Comparison of ENCODE assay signal across 22 cellular contexts in genomic region chr14:31960039-31960438, GRCh38.
DNase-seq lines count a peak whose midpoint lies in the region; ATAC-seq, FAIRE-seq and TF ChIP-seq lines count a peak whose summit lies in the region.
"Had no signal": no experiment of that assay in that cellular context is flagged by ENCODE, and none has a peak within 500 bp of the region (broad histone marks: within the 10 kb centered on the region; RNA-seq: fewer than 3 reads in every experiment).

No MANE protein-coding gene starts in this region.

- H3K9ac ChIP-seq in astrocyte (ENCODE audit: low read length) (no peak overlapping the region), neuronal stem cell (ENCODE audit: low read depth, low read length, poor library complexity) (no peak overlapping the region), mesendoderm (ENCODE audit: low read length) (no peak overlapping the region)
- H3K9ac ChIP-seq: BLaER1 had no signal

- H3K4me3 Mint-ChIP-seq in GM23338 (no peak overlapping the region), astrocyte (ENCODE audit: unreplicated experiment) (no peak overlapping the region)
- H3K4me3 Mint-ChIP-seq: B cell; CD4-positive, CD25-positive, alpha-beta regulatory T cell; CD8-positive, alpha-beta memory T cell had no signal

- H3K18ac ChIP-seq in neuronal stem cell (ENCODE audit: low read length) (no peak overlapping the region), mesendoderm (ENCODE audit: low read length) (no peak overlapping the region)

- H2AK5ac ChIP-seq in neuronal stem cell (ENCODE audit: low read depth, low read length) (no peak overlapping the region), mesendoderm (ENCODE audit: low read length) (no peak overlapping the region)

- H3K9me2 ChIP-seq in GM23338 (ENCODE audit: insufficient read depth), result no peaks in the 10 kb centered on the region

- H3K79me1 ChIP-seq in neuronal stem cell (ENCODE audit: low read depth, low read length) (no peaks in the 10 kb centered on the region), mesendoderm (ENCODE audit: low read length) (no peaks in the 10 kb centered on the region)

- H3K27me3 Mint-ChIP-seq in GM23338 (ENCODE audit: insufficient read depth, low read depth, poor library complexity), result peaks cover under 1% of the 10 kb centered on the region
- no peaks in the 10 kb centered on the region for H3K27me3 Mint-ChIP-seq in astrocyte (ENCODE audit: low read depth, unreplicated experiment)

- H2BK5ac ChIP-seq in neuronal stem cell (ENCODE audit: low read length), result no peak overlapping the region
- H2BK5ac ChIP-seq in mesendoderm (ENCODE audit: low read length), result no peak overlapping the region

- H3K36me3 ChIP-seq in GM23338 (ENCODE audit: insufficient read depth) (no peaks in the 10 kb centered on the region), astrocyte (ENCODE audit: insufficient read depth, low read length) (no peaks in the 10 kb centered on the region), neuronal stem cell (replicated peaks in 1 of 2; ENCODE audit: control insufficient read depth in 2 of 2, insufficient read depth in 2 of 2, low read length in 2 of 2) (no peaks in the 10 kb centered on the region), HAP-1 (replicated peaks) (no peaks in the 10 kb centered on the region), mesendoderm (ENCODE audit: control insufficient read depth, insufficient read depth, low read length) (no peaks in the 10 kb centered on the region)
- H3K36me3 ChIP-seq: BLaER1 had no signal

- ATAC-seq in GM23338, result no peak
- ATAC-seq: HCT116 had no signal

- no peaks in the 10 kb centered on the region for H3K4me1 ChIP-seq in GM23338 (ENCODE audit: insufficient read depth)
- H3K4me1 ChIP-seq in astrocyte (ENCODE audit: insufficient read depth, low read length), result peaks cover 2% of the 10 kb centered on the region
- H3K4me1 ChIP-seq in neuronal stem cell (ENCODE audit: control insufficient read depth in 2 of 2, insufficient read depth in 1 of 2, low read depth in 1 of 2, low read length in 2 of 2), result peaks cover 0 to 13% of the 10 kb centered on the region in 2 donors
- peaks cover 10% of the 10 kb centered on the region for H3K4me1 ChIP-seq in HAP-1
- peaks cover 2% of the 10 kb centered on the region for H3K4me1 ChIP-seq in mesendoderm (ENCODE audit: control insufficient read depth, low read depth, low read length)
- H3K4me1 ChIP-seq: Caco-2 had no signal

- H3K9me3 ChIP-seq in astrocyte (ENCODE audit: insufficient read depth, low read depth, low read length), result no peaks in the 10 kb centered on the region
- peaks cover 0 to 7% of the 10 kb centered on the region in 2 donors for H3K9me3 ChIP-seq in neuronal stem cell (replicated peaks in 1 of 2; ENCODE audit: control insufficient read depth in 2 of 2, insufficient read depth in 1 of 2, low read depth in 1 of 2, low read length in 2 of 2)
- H3K9me3 ChIP-seq in HAP-1, result no peaks in the 10 kb centered on the region

- H2BK15ac ChIP-seq in neuronal stem cell (ENCODE audit: low read length) (no peak overlapping the region), mesendoderm (replicated peaks; ENCODE audit: low read depth) (no peak overlapping the region)

- FAIRE-seq in astrocyte (lab: Jason Lieb, UNC), result no peak
- FAIRE-seq: G401.6, GM12892, GM19239, H54 had no signal

- H3K9me3 Mint-ChIP-seq in GM23338, result peaks cover 28% of the 10 kb centered on the region
- H3K9me3 Mint-ChIP-seq in astrocyte (ENCODE audit: unreplicated experiment), result peaks cover 9% of the 10 kb centered on the region

- H2BK120ac ChIP-seq in neuronal stem cell (ENCODE audit: low read depth, low read length), result no peak overlapping the region
- H2BK120ac ChIP-seq in mesendoderm (ENCODE audit: low read depth, low read length), result no peak overlapping the region

- no peak overlapping the region for H3K14ac ChIP-seq in neuronal stem cell (ENCODE audit: low read length)

- H4K91ac ChIP-seq in neuronal stem cell (ENCODE audit: low read depth, low read length, poor library complexity), result no peak overlapping the region

- DNase-seq in COLO829 (ENCODE audit: low spot score) (peak; percentile 19), GM23338 (ENCODE audit: low spot score) (no peak), astrocyte (ENCODE audit: low read depth) (peak; percentile 29), neuronal stem cell (ENCODE audit: low spot score) (no peak), NCI-H2081 treated with DMSO at 0.1 percent for 48 hours (lab: John Stamatoyannopoulos, UW) (no peak), HAP-1 (ENCODE audit: low spot score in 2 of 2) (no peak), HCEC 1CT (no peak), mesendoderm (no peak)
- DNase-seq: Caco-2; CD4-positive, CD25-positive, alpha-beta regulatory T cell; CD8-positive, alpha-beta memory T cell; DMS153; DND-41; GOT3 had no signal

- H3K4me1 Mint-ChIP-seq in GM23338 (no peaks in the 10 kb centered on the region; the same call in 2 of the 3 replicates), astrocyte (ENCODE audit: low read depth, unreplicated experiment) (peaks cover 16% of the 10 kb centered on the region)
- H3K4me1 Mint-ChIP-seq: B cell; CD8-positive, alpha-beta memory T cell had no signal

- H3K23ac ChIP-seq in neuronal stem cell (ENCODE audit: low read depth, low read length, poor library complexity) (no peak overlapping the region), mesendoderm (ENCODE audit: low read length) (no peak overlapping the region)

- H3K56ac ChIP-seq in mesendoderm (ENCODE audit: low read length), result no peak overlapping the region

- H2AFZ ChIP-seq in GM23338 (peak overlapping the region; percentile 21; the same call in 1 of the 2 replicates), astrocyte (ENCODE audit: low read depth, low read length) (no peak overlapping the region), neuronal stem cell (ENCODE audit: low read length) (no peak overlapping the region)

- H3K27me3 ChIP-seq in GM23338 (ENCODE audit: insufficient read depth), result no peaks in the 10 kb centered on the region
- H3K27me3 ChIP-seq in astrocyte (ENCODE audit: insufficient read depth, low read length), result no peaks in the 10 kb centered on the region
- H3K27me3 ChIP-seq in neuronal stem cell (ENCODE audit: control insufficient read depth in 3 of 3, insufficient read depth in 3 of 3, low read depth in 1 of 3, low read length in 3 of 3), result no peaks in the 10 kb centered on the region
- no peaks in the 10 kb centered on the region for H3K27me3 ChIP-seq in HAP-1 (ENCODE audit: low read depth)
- H3K27me3 ChIP-seq in mesendoderm (ENCODE audit: insufficient read depth, low read length, poor library complexity), result no peaks in the 10 kb centered on the region
- H3K27me3 ChIP-seq: BLaER1 had no signal

- TF ChIP-seq CTCF in GM23338 (conservative IDR thresholded peaks at IDR 0.05; ENCODE audit: low read depth in 2 of 2) (no peak), astrocyte (IDR thresholded peaks at IDR 0.05; ENCODE audit: insufficient read depth, low read depth, low read length) (no peak)

- H3K4me2 ChIP-seq in GM23338 (no peak overlapping the region), astrocyte (ENCODE audit: low read length) (no peak overlapping the region), neuronal stem cell (ENCODE audit: insufficient read depth, low read length, poor library complexity, severe bottlenecking) (no peak overlapping the region), mesendoderm (ENCODE audit: low read length) (no peak overlapping the region)
- H3K4me2 ChIP-seq: BLaER1 had no signal

- H3K4ac ChIP-seq in neuronal stem cell (ENCODE audit: low read length), result no peak overlapping the region
- H3K4ac ChIP-seq in mesendoderm (ENCODE audit: low read depth, low read length), result no peak overlapping the region

- H4K5ac ChIP-seq in mesendoderm (ENCODE audit: low read length), result no peak overlapping the region

- H3K27ac Mint-ChIP-seq in GM23338 (no peak overlapping the region), astrocyte (ENCODE audit: unreplicated experiment) (no peak overlapping the region)
- H3K27ac Mint-ChIP-seq: B cell; CD4-positive, CD25-positive, alpha-beta regulatory T cell; CD8-positive, alpha-beta memory T cell had no signal

- H3K27ac ChIP-seq in GM23338 (ENCODE audit: low read depth), result no peak overlapping the region
- no peak overlapping the region for H3K27ac ChIP-seq in astrocyte (ENCODE audit: low read depth, low read length)
- peak overlapping the region; percentile 1 for H3K27ac ChIP-seq in neuronal stem cell (replicated peaks; ENCODE audit: low read length)
- no peak overlapping the region for H3K27ac ChIP-seq in mesendoderm (ENCODE audit: low read depth, low read length)
- H3K27ac ChIP-seq: BLaER1, C4-2B had no signal

- H4K20me1 ChIP-seq in GM23338 (replicated peaks; ENCODE audit: insufficient read depth), result no peaks in the 10 kb centered on the region
- no peaks in the 10 kb centered on the region for H4K20me1 ChIP-seq in astrocyte (ENCODE audit: insufficient read depth, low read length)
- H4K20me1 ChIP-seq: BLaER1 had no signal

- no peaks in the 10 kb centered on the region for H3K79me2 ChIP-seq in GM23338 (replicated peaks; ENCODE audit: insufficient read depth)
- H3K79me2 ChIP-seq in astrocyte (ENCODE audit: insufficient read depth, low read length), result no peaks in the 10 kb centered on the region
- no peaks in the 10 kb centered on the region for H3K79me2 ChIP-seq in mesendoderm (ENCODE audit: control insufficient read depth, insufficient read depth, low read length)

- no peak overlapping the region for H4K8ac ChIP-seq in neuronal stem cell (ENCODE audit: low read depth, low read length)
- no peak overlapping the region for H4K8ac ChIP-seq in mesendoderm (ENCODE audit: low read depth, low read length)

- H3K36me3 Mint-ChIP-seq in GM23338 (ENCODE audit: low read depth) (peaks cover 16% of the 10 kb centered on the region), astrocyte (ENCODE audit: low read depth, unreplicated experiment) (peaks cover 2% of the 10 kb centered on the region)

- in situ Hi-C loops in HAP-1 (cut with MboI; ENCODE audit: low sequenced_read_pairs), result no loop called here

- no CpG with 5 or more reads among the region's 5 CpGs for WGBS in neuronal stem cell (ENCODE audit: extremely low coverage in 2 of 2, insufficient read length in 2 of 2, insufficient replicate concordance in 1 of 2), 2 donors
- WGBS in mesendoderm (ENCODE audit: extremely low coverage, insufficient coverage, low lambda C conversion rate), result no CpG with 5 or more reads among the region's 5 CpGs

- H2BK12ac ChIP-seq in neuronal stem cell (ENCODE audit: low read length), result no peak overlapping the region

- H3K4me3 ChIP-seq in GM23338, result no peak overlapping the region
- no peak overlapping the region for H3K4me3 ChIP-seq in astrocyte (ENCODE audit: insufficient read depth, low read depth, low read length)
- no peak overlapping the region for H3K4me3 ChIP-seq in neuronal stem cell (ENCODE audit: low read length in 2 of 2)
- no peak overlapping the region for H3K4me3 ChIP-seq in HAP-1
- no peak overlapping the region for H3K4me3 ChIP-seq in mesendoderm (ENCODE audit: low read length)
- H3K4me3 ChIP-seq: BLaER1 had no signal

- no peaks in the 10 kb centered on the region for H3F3A ChIP-seq in GM23338 (replicated peaks; ENCODE audit: low read depth)

TF ChIP-seq in GM23338, 12 proteins besides CTCF, POLR2A, EP300 and RAD21 (continues in another document):
- TF ChIP-seq ZNF331 (CRISPR knock-in tag; IDR thresholded peaks at IDR 0.05; ENCODE audit: low read depth) (no peak), POLR2AphosphoS5 (IDR thresholded peaks at IDR 0.05; ENCODE audit: low read depth) (no peak), ZNF114 (CRISPR knock-in tag; IDR thresholded peaks at IDR 0.05) (no peak), JUNB (IDR thresholded peaks at IDR 0.05; ENCODE audit: unreplicated experiment) (no peak)

Comparison
In these comparisons a context has a peak if more than half of its experiments do, and no peak if none do; other contexts are left out.
1. DNase-seq: peak in COLO829 (single experiment) and astrocyte (single experiment); none in GM23338 (single experiment), neuronal stem cell (single experiment), NCI-H2081 treated with DMSO at 0.1 percent for 48 hours (single experiment), HAP-1 (0 of 2), HCEC 1CT (single experiment) and mesendoderm (single experiment).